Comparison of ENCODE assay signal across 3 cellular contexts in genomic region chr7:77178024-77178423, GRCh38. TPM values are rescaled to one million over a fixed set of nuclear protein-coding genes. Genes with fewer than 3 reads are reported as not detected.
"Had no signal": no experiment of that assay in that cellular context is flagged by ENCODE, and none has a peak within 500 bp of the region (broad histone marks: within the 10 kb centered on the region; RNA-seq: fewer than 3 reads in every experiment).

No MANE protein-coding gene starts in this region.

RNA-seq across cellular contexts. Expression of gene FGL2, which starts 21.6 kb away (rescaled TPM):
- total RNA-seq: neural crest cell, progenitor cell of endocrine pancreas had no signal
- polyA plus RNA-seq: smooth muscle cell had no signal
